Comparison of ENCODE assay signal across 8 cellular contexts in genomic region chr2:218567797-218568189, GRCh38. TPM values are rescaled to one million over a fixed set of nuclear protein-coding genes. Genes with fewer than 3 reads are reported as not detected.
DNase-seq lines count a peak whose midpoint lies in the region; ATAC-seq and TF ChIP-seq lines count a peak whose summit lies in the region.

No MANE protein-coding gene starts in this region.

- TF ChIP-seq CTCF in WTC11 (IDR thresholded peaks at IDR 0.05): no peak
- no peak for TF ChIP-seq CTCF in fibroblast of the aortic adventitia (IDR thresholded peaks at IDR 0.05; ENCODE audit: insufficient read depth, low read length)
- TF ChIP-seq CTCF in progenitor cell of endocrine pancreas (IDR thresholded peaks at IDR 0.05; ENCODE audit: unreplicated experiment): no peak

- H3K27ac Mint-ChIP-seq in WTC11 (peak overlapping the region; percentile 90), progenitor cell of endocrine pancreas (peak overlapping the region; percentile 100)

- H3K27me3 Mint-ChIP-seq in WTC11 (ENCODE audit: low read depth) (no peaks in the 10 kb centered on the region), progenitor cell of endocrine pancreas (no peaks in the 10 kb centered on the region)

- H3K4me3 ChIP-seq in fibroblast of the aortic adventitia (ENCODE audit: low read depth, low read length): peak overlapping the region; percentile 87

- DNase-seq in DMS153 (lab: John Stamatoyannopoulos, UW) (peak; percentile 44), WTC11 (ENCODE audit: low spot score) (no peak), fibroblast of the aortic adventitia (ENCODE audit: low read depth) (peak; percentile 4), progenitor cell of endocrine pancreas (ENCODE audit: low spot score, unreplicated experiment) (no peak), SW 1271 (lab: John Stamatoyannopoulos, UW) (no peak), cerebellar nuclear complex (lab: John Stamatoyannopoulos, UW) (no peak)

- H3K4me1 Mint-ChIP-seq in WTC11: peaks cover 33% of the 10 kb centered on the region
- peaks cover 29% of the 10 kb centered on the region for H3K4me1 Mint-ChIP-seq in progenitor cell of endocrine pancreas (ENCODE audit: low read depth)

- H3K4me3 Mint-ChIP-seq in WTC11: peak overlapping the region; percentile 86
- H3K4me3 Mint-ChIP-seq in progenitor cell of endocrine pancreas (ENCODE audit: low read depth): peak overlapping the region; percentile 88

- CTCF ChIA-PET in WTC11 (lab: Charles Lee): interaction anchor here (0.6 kb wide), 1 partner anchor 172 kb away, joined by 5 read pairs; no protein-coding TSS in a partner anchor

- POLR2A ChIA-PET in WTC11 (lab: Charles Lee): interaction anchor here (0.8 kb wide), 1 partner anchor 105 kb away, joined by 3 read pairs; no protein-coding TSS in a partner anchor

- no peaks in the 10 kb centered on the region for H3K9me3 Mint-ChIP-seq in WTC11
- H3K9me3 Mint-ChIP-seq in progenitor cell of endocrine pancreas (ENCODE audit: low read depth): no peaks in the 10 kb centered on the region

- ATAC-seq in GM19395 (IDR thresholded peaks at IDR 0.05; ENCODE audit: unreplicated experiment) (peak; percentile 49), HG03439 (IDR thresholded peaks at IDR 0.05; ENCODE audit: unreplicated experiment) (peak; percentile 33), WTC11 (peak; percentile 57)

- H3K36me3 Mint-ChIP-seq in WTC11: peaks cover 10% of the 10 kb centered on the region
- peaks cover 5% of the 10 kb centered on the region for H3K36me3 Mint-ChIP-seq in progenitor cell of endocrine pancreas (ENCODE audit: insufficient read depth)

TF ChIP-seq in WTC11, 78 proteins besides CTCF, POLR2A, EP300 and RAD21:
- TF ChIP-seq FOXP1 (CRISPR knock-in tag; IDR thresholded peaks at IDR 0.05; ENCODE audit: borderline replicate concordance) (no peak), ATF3 (CRISPR knock-in tag; conservative IDR thresholded peaks at IDR 0.05) (no peak), ZNF263 (CRISPR knock-in tag; IDR thresholded peaks at IDR 0.05; ENCODE audit: low read depth) (no peak), USF1 (CRISPR knock-in tag; IDR thresholded peaks at IDR 0.05) (no peak), ZNF232 (CRISPR knock-in tag; IDR thresholded peaks at IDR 0.05) (no peak)

RNA-seq across cellular contexts. Expression of gene USP37, which starts 0.4 kb away (rescaled TPM):
- total RNA-seq in WTC11 (2021) (18.6 to 21.6 TPM (median 20.2 TPM) in 3 replicates), fibroblast of the aortic adventitia (ENCODE audit: low replicate concordance) (14.8 and 16.1 TPM in 2 replicates), progenitor cell of endocrine pancreas (25.5 and 26.4 TPM in 2 replicates)

RNA-seq across cellular contexts. Expression of gene CNOT9, which starts 0.8 kb away (rescaled TPM):
- total RNA-seq in WTC11 (2021) (61.9 to 67.0 TPM (median 62.6 TPM) in 3 replicates), fibroblast of the aortic adventitia (ENCODE audit: low replicate concordance) (32.9 and 77.0 TPM in 2 replicates), progenitor cell of endocrine pancreas (71.0 and 72.3 TPM in 2 replicates)

RNA-seq across cellular contexts. Expression of gene PLCD4, which starts 39.9 kb away (rescaled TPM):
- total RNA-seq in WTC11 (2021) (0.11 to 0.28 TPM (median 0.14 TPM) in 3 replicates), fibroblast of the aortic adventitia (ENCODE audit: low replicate concordance) (1.2 and 6.4 TPM in 2 replicates), progenitor cell of endocrine pancreas (0.38 and 0.62 TPM in 2 replicates)

Comparison
In these comparisons a context has a peak if more than half of its experiments do, and no peak if none do; other contexts are left out.
1. DNase-seq: peak in DMS153 (single experiment) and fibroblast of the aortic adventitia (single experiment); none in WTC11 (single experiment), progenitor cell of endocrine pancreas (single experiment), SW 1271 (0 of 2) and cerebellar nuclear complex (0 of 2).
2. Peak in every context shown above with its lines, with median percentiles within 50 percentile points of each other: ATAC-seq.